ENCODE assay signal across 8 cellular contexts in the genomic region with DNA sequence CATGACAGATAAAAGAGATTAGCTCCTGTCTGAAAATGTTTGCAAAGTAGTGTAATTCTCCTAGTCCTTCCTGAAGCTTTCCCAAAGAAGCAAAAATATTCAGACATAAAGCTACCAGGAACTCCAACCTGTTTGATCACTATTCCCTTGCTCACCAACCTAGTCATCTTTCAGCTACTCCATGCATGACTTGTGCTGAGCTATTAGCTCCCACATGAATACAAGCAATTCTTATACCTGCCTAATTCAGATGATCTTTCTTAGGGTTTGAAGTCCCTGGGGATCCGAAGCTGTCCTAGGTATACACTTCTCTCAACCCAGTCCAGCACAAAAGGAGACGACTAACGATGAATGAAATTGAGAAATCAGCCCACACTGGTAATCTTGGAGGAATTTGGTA. TPM values are rescaled to one million over a fixed set of nuclear protein-coding genes. Genes with fewer than 3 reads are reported as not detected.
DNase-seq lines count a peak whose midpoint lies in the region; ATAC-seq and TF ChIP-seq lines count a peak whose summit lies in the region.

No MANE protein-coding gene starts in this region.

- H3K9me3 ChIP-seq in DOHH2 (ENCODE audit: control insufficient read depth, insufficient read depth, low read length) (no peaks in the 10 kb centered on the region), colonic mucosa (no peaks in the 10 kb centered on the region), mucosa of stomach (ENCODE audit: control insufficient read depth, low read length) (no peaks in the 10 kb centered on the region)

- intact Hi-C loops in colonic mucosa (cut with DNase I), result no loop called here

- H3K4me3 ChIP-seq in DOHH2 (ENCODE audit: low read length), result peak overlapping the region; percentile 91
- H3K4me3 ChIP-seq in colonic mucosa, result peak overlapping the region; percentile 50
- peak overlapping the region; percentile 11 for H3K4me3 ChIP-seq in mucosa of stomach (ENCODE audit: low read length)

- TF ChIP-seq CTCF in DOHH2 (IDR thresholded peaks at IDR 0.05; ENCODE audit: low read depth, low read length, poor library complexity, severe bottlenecking) (no peak), colonic mucosa (IDR thresholded peaks at IDR 0.05) (no peak)

- H3K36me3 ChIP-seq in DOHH2 (ENCODE audit: control insufficient read depth, low read length) (no peaks in the 10 kb centered on the region), colonic mucosa (no peaks in the 10 kb centered on the region), mucosa of stomach (ENCODE audit: control insufficient read depth, insufficient read depth, low read length) (no peaks in the 10 kb centered on the region)

- H3K4me1 ChIP-seq in DOHH2 (ENCODE audit: control insufficient read depth, low read length), result peaks cover 20% of the 10 kb centered on the region
- H3K4me1 ChIP-seq in colonic mucosa, result no peaks in the 10 kb centered on the region
- peaks cover 13% of the 10 kb centered on the region for H3K4me1 ChIP-seq in mucosa of stomach (ENCODE audit: control insufficient read depth, insufficient read depth, low read length)

- H3K79me2 ChIP-seq in DOHH2 (ENCODE audit: control insufficient read depth, low read length), result peaks cover 9% of the 10 kb centered on the region

- no peaks in the 10 kb centered on the region for H3K9me2 ChIP-seq in DOHH2 (replicated peaks; ENCODE audit: control insufficient read depth, low read length)

- no peaks in the 10 kb centered on the region for H4K20me1 ChIP-seq in DOHH2 (ENCODE audit: control insufficient read depth, insufficient read depth, low read depth, low read length)

- H3K4me2 ChIP-seq in DOHH2 (ENCODE audit: low read length), result peak overlapping the region; percentile 85

- 0 out of 2 replicates have a peak overlapping the region, but pooled peaks have one; percentile 82 for H3K27ac ChIP-seq in DOHH2 (ENCODE audit: low read depth, low read length)
- H3K27ac ChIP-seq in colonic mucosa, result peak overlapping the region; percentile 85

- H3F3A ChIP-seq in DOHH2 (ENCODE audit: control insufficient read depth, insufficient read depth), result peaks cover 19% of the 10 kb centered on the region

- peak; percentile 38 for DNase-seq in NCI-H69 (lab: John Stamatoyannopoulos, UW)
- DNase-seq in colonic mucosa, result no peak
- DNase-seq in anterior cingulate cortex (lab: John Stamatoyannopoulos, UW), result no peak
- DNase-seq in EL, result no peak
- DNase-seq in iPS-NIHi7 (ENCODE audit: extremely low spot score), result no peak

- H3K27me3 ChIP-seq in DOHH2 (ENCODE audit: control insufficient read depth, low read length) (no peaks in the 10 kb centered on the region; the same call in 1 of the 2 replicates), colonic mucosa (no peaks in the 10 kb centered on the region), mucosa of stomach (ENCODE audit: control insufficient read depth, insufficient read depth, low read length) (no peaks in the 10 kb centered on the region)

- H3K9ac ChIP-seq in colonic mucosa (ENCODE audit: low read depth in 2 of 2, low read length in 2 of 2) (peak overlapping the region; percentile 81 to 96), mucosa of stomach (ENCODE audit: low read length) (peak overlapping the region; percentile 67)

- no peak for ATAC-seq in HG02970 (IDR thresholded peaks at IDR 0.05; ENCODE audit: low FRiP score, unreplicated experiment)

RNA-seq across cellular contexts. Expression of gene PTGR2, which starts 0.7 kb away (rescaled TPM):
- total RNA-seq in colonic mucosa, result 10 to 100 TPM in 1 of 2 donors, 1 to 10 TPM in 1; 8.8 to 20.9 TPM

RNA-seq across cellular contexts. Expression of gene ZNF410, which starts 35.7 kb away (rescaled TPM):
- total RNA-seq in colonic mucosa, result 10 to 100 TPM; 37.8 to 38.7 TPM

Comparison
In these comparisons a context has a peak if more than half of its experiments do, and no peak if none do; other contexts are left out.
1. H3K4me3 ChIP-seq: peak in every context shown above with its lines; median percentile 91 in DOHH2; 50 in colonic mucosa; 11 in mucosa of stomach.